Comparison of ENCODE assay signal across 1 cellular context in the genomic region with DNA sequence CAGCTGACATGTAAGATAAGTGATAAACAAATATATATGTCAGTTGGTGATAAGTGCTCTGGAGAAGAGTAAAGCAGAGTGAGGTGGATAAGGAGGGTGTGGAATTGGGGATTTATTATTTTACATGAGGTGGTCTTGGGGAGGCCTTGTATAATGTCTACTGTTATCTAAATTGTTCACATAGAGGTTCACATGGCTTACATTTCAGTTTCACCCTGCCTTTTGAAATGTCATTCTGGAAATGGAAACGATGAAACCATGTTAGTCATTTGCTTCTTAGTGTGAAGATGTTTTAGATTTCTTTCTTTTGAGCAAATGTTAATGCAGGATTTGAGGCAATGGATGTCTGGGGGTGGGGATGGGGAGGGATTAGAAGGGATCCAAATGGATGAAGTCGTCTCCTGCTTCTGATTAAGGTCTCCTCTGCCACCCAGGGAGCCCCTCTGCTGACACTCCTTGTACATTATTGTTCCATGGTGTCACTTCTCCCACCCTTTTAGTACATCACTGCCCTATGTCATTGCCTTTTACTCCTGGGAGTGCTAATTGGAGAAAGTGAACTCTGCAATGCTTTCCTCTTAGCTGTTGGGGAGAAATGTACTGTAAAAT.
TF ChIP-seq lines count a peak whose summit lies in the region.

No MANE protein-coding gene starts in this region.

TF ChIP-seq in IMR-90, 13 proteins besides CTCF, POLR2A, EP300 and RAD21:
- TF ChIP-seq, protein P1, sequence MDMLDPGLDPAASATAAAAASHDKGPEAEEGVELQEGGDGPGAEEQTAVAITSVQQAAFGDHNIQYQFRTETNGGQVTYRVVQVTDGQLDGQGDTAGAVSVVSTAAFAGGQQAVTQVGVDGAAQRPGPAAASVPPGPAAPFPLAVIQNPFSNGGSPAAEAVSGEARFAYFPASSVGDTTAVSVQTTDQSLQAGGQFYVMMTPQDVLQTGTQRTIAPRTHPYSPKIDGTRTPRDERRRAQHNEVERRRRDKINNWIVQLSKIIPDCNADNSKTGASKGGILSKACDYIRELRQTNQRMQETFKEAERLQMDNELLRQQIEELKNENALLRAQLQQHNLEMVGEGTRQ (IDR thresholded peaks at IDR 0.05; ENCODE audit: low read depth, low read length), result no peak
- TF ChIP-seq MAZ (IDR thresholded peaks at IDR 0.05; ENCODE audit: borderline replicate concordance, low read depth, low read length), result no peak
- no peak for TF ChIP-seq MAFK (IDR thresholded peaks at IDR 0.05; ENCODE audit: low read depth, low read length)
- TF ChIP-seq, protein P2, sequence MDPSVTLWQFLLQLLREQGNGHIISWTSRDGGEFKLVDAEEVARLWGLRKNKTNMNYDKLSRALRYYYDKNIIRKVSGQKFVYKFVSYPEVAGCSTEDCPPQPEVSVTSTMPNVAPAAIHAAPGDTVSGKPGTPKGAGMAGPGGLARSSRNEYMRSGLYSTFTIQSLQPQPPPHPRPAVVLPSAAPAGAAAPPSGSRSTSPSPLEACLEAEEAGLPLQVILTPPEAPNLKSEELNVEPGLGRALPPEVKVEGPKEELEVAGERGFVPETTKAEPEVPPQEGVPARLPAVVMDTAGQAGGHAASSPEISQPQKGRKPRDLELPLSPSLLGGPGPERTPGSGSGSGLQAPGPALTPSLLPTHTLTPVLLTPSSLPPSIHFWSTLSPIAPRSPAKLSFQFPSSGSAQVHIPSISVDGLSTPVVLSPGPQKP (IDR thresholded peaks at IDR 0.05; ENCODE audit: borderline replicate concordance, low read depth, low read length), result no peak
- no peak for TF ChIP-seq FOS (IDR thresholded peaks at IDR 0.05; ENCODE audit: low read depth, low read length)
- TF ChIP-seq MXI1 (IDR thresholded peaks at IDR 0.05; ENCODE audit: borderline replicate concordance, low read depth, low read length), result no peak
- no peak for TF ChIP-seq RCOR1 (IDR thresholded peaks at IDR 0.05; ENCODE audit: insufficient replicate concordance, low read length)
- TF ChIP-seq RFX5 (IDR thresholded peaks at IDR 0.05; ENCODE audit: low read depth, low read length), result no peak
- TF ChIP-seq CEBPB (IDR thresholded peaks at IDR 0.05; ENCODE audit: low read depth, low read length), result no peak
- TF ChIP-seq CHD1 (IDR thresholded peaks at IDR 0.05; ENCODE audit: low read depth, low read length), result no peak
- TF ChIP-seq BHLHE40 (IDR thresholded peaks at IDR 0.05; ENCODE audit: low read depth, low read length), result no peak
- TF ChIP-seq SMC3 (IDR thresholded peaks at IDR 0.05; ENCODE audit: low read depth, low read length), result no peak
- TF ChIP-seq NFE2L2 (IDR thresholded peaks at IDR 0.05; ENCODE audit: low read depth, low read length), result no peak
